33 cellular contexts compared by ENCODE assay signal in genomic region chr4:138118270-138118669, GRCh38.
"Had no signal": no experiment of that assay in that cellular context is flagged by ENCODE, and none has a peak within 500 bp of the region (broad histone marks: within the 10 kb centered on the region; RNA-seq: fewer than 3 reads in every experiment).

No MANE protein-coding gene starts in this region.

- H3K4me1 ChIP-seq: heart left ventricle had no signal

- H3K4me1 Mint-ChIP-seq: activated CD4-positive, alpha-beta T cell treated with anti-CD3 and anti-CD28 coated beads for 36 hours; activated CD4-positive, alpha-beta T cell treated with anti-CD3 and anti-CD28 coated beads, Interleukin-2, amount 10 ng/mL, durations not matched to agents 24 days and 14 days; activated naive CD4-positive, alpha-beta T cell treated with anti-CD3 and anti-CD28 coated beads, Interleukin-2, amount 10 ng/mL, durations not matched to agents 7 days and 5 days; activated naive CD8-positive, alpha-beta T cell treated with anti-CD3 and anti-CD28 coated beads, Interleukin-2, amount 10 ng/mL, durations not matched to agents 7 days and 5 days; central memory CD8-positive, alpha-beta T cell; T-helper 17 cell had no signal

- H3K36me3 ChIP-seq: brain microvascular endothelial cell, esophagus muscularis mucosa, gastrocnemius medialis, heart left ventricle, WERI-Rb-1 had no signal

- H3K27me3 ChIP-seq: brain microvascular endothelial cell, esophagus muscularis mucosa, foreskin keratinocyte, gastrocnemius medialis, heart left ventricle had no signal

- H3K27me3 Mint-ChIP-seq: activated B cell treated with CpG ODN at 0.5 μM for 24 hours; activated CD4-positive, alpha-beta memory T cell treated with anti-CD3 and anti-CD28 coated beads for 36 hours; activated CD4-positive, alpha-beta T cell treated with anti-CD3 and anti-CD28 coated beads, Interleukin-2, amount 10 ng/mL, durations not matched to agents 24 days and 14 days; activated naive CD4-positive, alpha-beta T cell treated with anti-CD3 and anti-CD28 coated beads, Interleukin-2, amount 10 ng/mL, durations not matched to agents 7 days and 5 days; activated naive CD8-positive, alpha-beta T cell treated with anti-CD3 and anti-CD28 coated beads, Interleukin-2, amount 10 ng/mL, durations not matched to agents 7 days and 5 days; activated T-cell treated with anti-CD3 and anti-CD28 coated beads, Interleukin-2, amount 50 U/mL, for 24 hours; central memory CD8-positive, alpha-beta T cell; effector memory CD8-positive, alpha-beta T cell; T-helper 17 cell had no signal

- ATAC-seq: activated CD4-positive, alpha-beta T cell treated with anti-CD3 and anti-CD28 coated beads for 36 hours; activated naive CD4-positive, alpha-beta T cell treated with anti-CD3 and anti-CD28 coated beads, Interleukin-2, amount 50 U/mL, for 72 hours; activated T-cell treated with anti-CD3 and anti-CD28 coated beads, Interleukin-2, amount 50 U/mL, for 72 hours; effector memory CD8-positive, alpha-beta T cell; foreskin keratinocyte; gastrocnemius medialis; heart left ventricle; T-helper 17 cell had no signal

- H3K27ac ChIP-seq: brain microvascular endothelial cell, coronary artery, esophagus muscularis mucosa, foreskin keratinocyte, gastrocnemius medialis, heart left ventricle, WERI-Rb-1 had no signal

- H3K27ac Mint-ChIP-seq: activated B cell treated with CpG ODN at 0.5 μM for 24 hours; activated CD4-positive, alpha-beta memory T cell treated with anti-CD3 and anti-CD28 coated beads for 36 hours; activated CD4-positive, alpha-beta T cell treated with anti-CD3 and anti-CD28 coated beads for 36 hours; activated CD4-positive, alpha-beta T cell treated with anti-CD3 and anti-CD28 coated beads, Interleukin-2, amount 10 ng/mL, durations not matched to agents 24 days and 14 days; activated naive CD4-positive, alpha-beta T cell treated with anti-CD3 and anti-CD28 coated beads, Interleukin-2, amount 10 ng/mL, durations not matched to agents 7 days and 5 days; activated naive CD4-positive, alpha-beta T cell treated with anti-CD3 and anti-CD28 coated beads, Interleukin-2, amount 50 U/mL, for 72 hours; activated naive CD8-positive, alpha-beta T cell treated with anti-CD3 and anti-CD28 coated beads, Interleukin-2, amount 10 ng/mL, durations not matched to agents 7 days and 5 days; activated T-cell treated with anti-CD3 and anti-CD28 coated beads, Interleukin-2, amount 50 U/mL, for 24 hours; activated T-cell treated with anti-CD3 and anti-CD28 coated beads, Interleukin-2, amount 50 U/mL, for 72 hours; dendritic cell treated with granulocyte-macrophage colony-stimulating factor and Interleukin-4, amounts not matched to agents 40 ng/mL and 50 ng/mL, for 4 days; effector memory CD8-positive, alpha-beta T cell; T-helper 17 cell; T-helper 2 cell treated with Interferon-gamma antibody and Interleukin-4, amounts not matched to agents 5 μg/mL and 100 μg/mL, for 36 hours had no signal

- H3K4me3 ChIP-seq: coronary artery, esophagus muscularis mucosa, gastrocnemius medialis, heart left ventricle had no signal

- H3K4me3 Mint-ChIP-seq: activated B cell treated with CpG ODN at 0.5 μM for 24 hours; activated CD4-positive, alpha-beta memory T cell treated with anti-CD3 and anti-CD28 coated beads for 36 hours; activated CD4-positive, alpha-beta T cell treated with anti-CD3 and anti-CD28 coated beads for 36 hours; activated CD4-positive, alpha-beta T cell treated with anti-CD3 and anti-CD28 coated beads, Interleukin-2, amount 10 ng/mL, durations not matched to agents 24 days and 14 days; activated naive CD4-positive, alpha-beta T cell treated with anti-CD3 and anti-CD28 coated beads, Interleukin-2, amount 10 ng/mL, durations not matched to agents 7 days and 5 days; activated naive CD8-positive, alpha-beta T cell treated with anti-CD3 and anti-CD28 coated beads, Interleukin-2, amount 10 ng/mL, durations not matched to agents 7 days and 5 days; activated T-cell treated with anti-CD3 and anti-CD28 coated beads, Interleukin-2, amount 50 U/mL, for 24 hours; activated T-cell treated with anti-CD3 and anti-CD28 coated beads, Interleukin-2, amount 50 U/mL, for 72 hours; central memory CD8-positive, alpha-beta T cell; dendritic cell treated with granulocyte-macrophage colony-stimulating factor and Interleukin-4, amounts not matched to agents 40 ng/mL and 50 ng/mL, for 4 days; effector memory CD8-positive, alpha-beta T cell; T-helper 17 cell; T-helper 2 cell treated with Interferon-gamma antibody and Interleukin-4, amounts not matched to agents 5 μg/mL and 100 μg/mL, for 36 hours had no signal

- H3K9me3 ChIP-seq: gastrocnemius medialis had no signal

- DNase-seq: activated B cell treated with CpG ODN at 0.5 μM for 24 hours; activated CD4-positive, alpha-beta memory T cell treated with anti-CD3 and anti-CD28 coated beads for 36 hours; activated CD4-positive, alpha-beta T cell treated with anti-CD3 and anti-CD28 coated beads for 36 hours; activated CD4-positive, alpha-beta T cell treated with anti-CD3 and anti-CD28 coated beads, Interleukin-2, amount 10 ng/mL, durations not matched to agents 24 days and 14 days; activated CD4-positive, CD25-positive, alpha-beta regulatory T cell treated with anti-CD3 and anti-CD28 coated beads, Interleukin-2, amount 50 U/mL, for 72 hours; activated CD8-positive, alpha-beta memory T cell treated with anti-CD3 and anti-CD28 coated beads, Interleukin-2, amount 50 U/mL, for 48 hours; activated gamma-delta T cell; activated naive CD4-positive, alpha-beta T cell; activated naive CD4-positive, alpha-beta T cell treated with anti-CD3 and anti-CD28 coated beads, Interleukin-2, amount 10 ng/mL, durations not matched to agents 7 days and 5 days; activated naive CD8-positive, alpha-beta T cell treated with anti-CD3 and anti-CD28 coated beads, Interleukin-2, amount 10 ng/mL, durations not matched to agents 7 days and 5 days; activated T-cell treated with anti-CD3 and anti-CD28 coated beads for 4 hours; activated T-cell treated with anti-CD3 and anti-CD28 coated beads, Interleukin-2, amount 50 U/mL, for 24 hours; activated T-cell treated with anti-CD3 and anti-CD28 coated beads, Interleukin-2, amount 50 U/mL, for 72 hours; amniotic stem cell; anterior cingulate cortex; brain microvascular endothelial cell; effector CD4-positive, alpha-beta T cell; effector memory CD8-positive, alpha-beta T cell; erythroblast; foreskin keratinocyte; gastrocnemius medialis; glutamatergic neuron; heart left ventricle; T-helper 1 cell; T-helper 17 cell; T1000; WERI-Rb-1 had no signal

- H3K9me3 Mint-ChIP-seq: activated naive CD8-positive, alpha-beta T cell treated with anti-CD3 and anti-CD28 coated beads, Interleukin-2, amount 10 ng/mL, durations not matched to agents 7 days and 5 days; activated T-cell treated with anti-CD3 and anti-CD28 coated beads, Interleukin-2, amount 50 U/mL, for 24 hours; dendritic cell treated with granulocyte-macrophage colony-stimulating factor and Interleukin-4, amounts not matched to agents 40 ng/mL and 50 ng/mL, for 4 days; T-helper 2 cell treated with Interferon-gamma antibody and Interleukin-4, amounts not matched to agents 5 μg/mL and 100 μg/mL, for 36 hours had no signal
